Comparison of ENCODE assay signal across 7 cellular contexts in the genomic region with DNA sequence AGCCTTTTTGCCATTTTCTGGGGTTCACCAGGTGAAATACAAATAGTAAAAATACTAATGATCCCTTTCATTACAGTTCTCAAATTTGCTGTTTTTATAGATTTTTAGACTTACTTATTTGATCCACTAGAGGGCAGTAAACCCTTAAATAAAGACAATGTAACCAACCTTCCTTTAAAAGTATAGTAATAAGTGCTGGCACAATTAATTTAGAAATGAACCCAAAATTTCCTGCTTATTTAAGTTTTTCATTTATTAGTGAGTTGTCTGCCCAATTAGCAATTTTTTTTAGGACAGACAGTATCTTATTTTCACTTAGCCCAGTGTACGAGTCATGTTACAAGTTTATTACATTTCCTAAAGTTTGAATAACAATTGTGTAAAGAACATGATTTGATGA. TPM values are rescaled to one million over a fixed set of nuclear protein-coding genes. Genes with fewer than 3 reads are reported as not detected.
DNase-seq lines count a peak whose midpoint lies in the region; ATAC-seq, FAIRE-seq and TF ChIP-seq lines count a peak whose summit lies in the region.

No MANE protein-coding gene starts in this region.

- TF ChIP-seq RAD21 in GM12878 (IDR thresholded peaks at IDR 0.05; ENCODE audit: insufficient read depth, low read depth, low read length) = peak; percentile 66

- BruUV-seq in GM12878 (replicated peaks; lab: Mats Ljungman, UMichigan) = no TSS peak

- no peak for FAIRE-seq in GM12878 (lab: Jason Lieb, UNC)

- H3K18ac ChIP-seq in mesenchymal stem cell (ENCODE audit: low read depth in 1 of 2, low read length in 2 of 2) = no peak overlapping the region

- H3K36me3 ChIP-seq in GM12878 (ENCODE audit: control insufficient read depth in 2 of 2, insufficient read depth in 2 of 2, low read length in 1 of 2) = no peaks in the 10 kb centered on the region
- no peaks in the 10 kb centered on the region for H3K36me3 ChIP-seq in mesenchymal stem cell (ENCODE audit: control insufficient read depth in 1 of 2, insufficient read depth in 2 of 2, low read depth in 1 of 2, low read length in 2 of 2)
- no peaks in the 10 kb centered on the region for H3K36me3 ChIP-seq in H7 (replicated peaks; ENCODE audit: control insufficient read depth, insufficient read depth, low read length)

- no peak for DNase-seq in GM12865 (ENCODE audit: low read depth)
- DNase-seq in NCI-H2029 (lab: John Stamatoyannopoulos, UW) = peak; percentile 31
- no peak for DNase-seq in GM12878 (ENCODE audit: low read depth, low spot score)
- peak; percentile 52 for DNase-seq in mesenchymal stem cell
- no peak for DNase-seq in stimulated activated CD4-positive, alpha-beta T cell treated with anti-CD3 and anti-CD28 coated beads, Interleukin-4, amount 100 ng/mL, for 24 hours
- DNase-seq in HuH-7.5 (ENCODE audit: low spot score) = no peak
- no peak for DNase-seq in H7

- peaks cover 15% of the 10 kb centered on the region; the same call in 1 of the 2 replicates for H3K4me1 ChIP-seq in GM12878 (ENCODE audit: control insufficient read depth, insufficient read depth, low read length)
- no peaks in the 10 kb centered on the region for H3K4me1 ChIP-seq in mesenchymal stem cell (ENCODE audit: control insufficient read depth, insufficient read depth, low read depth, low read length)

- no peak for TF ChIP-seq EP300 in GM12878 (IDR thresholded peaks at IDR 0.05; ENCODE audit: borderline replicate concordance in 1 of 2, control insufficient read depth in 1 of 2, low read depth in 2 of 2, low read length in 2 of 2)

- H3K4me2 ChIP-seq in GM12878 (ENCODE audit: control insufficient read depth, insufficient read depth) (peak overlapping the region; percentile 46; the same call in 1 of the 2 replicates), mesenchymal stem cell (ENCODE audit: low read length, poor library complexity, severe bottlenecking) (no peak overlapping the region)

- no peak overlapping the region for H2AFZ ChIP-seq in GM12878 (ENCODE audit: control insufficient read depth, low read depth, low read length)
- no peak overlapping the region for H2AFZ ChIP-seq in mesenchymal stem cell (ENCODE audit: low read depth, low read length)

- no peak overlapping the region for H2BK15ac ChIP-seq in mesenchymal stem cell (ENCODE audit: low read depth, poor library complexity, severe bottlenecking)

- H3K4me3 ChIP-seq in GM12865 (ENCODE audit: low read depth, low read length) (no peak overlapping the region), GM12878 (no peak overlapping the region), mesenchymal stem cell (ENCODE audit: insufficient read depth in 1 of 2, low read depth in 1 of 2, low read length in 2 of 2) (peak overlapping the region in 1 of 2 experiments; percentile 48), H7 (ENCODE audit: insufficient read depth, low read depth, low read length) (no peak overlapping the region)

- no peak overlapping the region for H2BK5ac ChIP-seq in mesenchymal stem cell (ENCODE audit: low read depth, low read length, poor library complexity, severe bottlenecking)

- TF ChIP-seq POLR2A in GM12878 (IDR thresholded peaks at IDR 0.05; ENCODE audit: low read depth, low read length) = no peak

- no peak overlapping the region for H3K4ac ChIP-seq in mesenchymal stem cell (ENCODE audit: low read depth in 1 of 2, low read length in 2 of 2)

- H2BK12ac ChIP-seq in mesenchymal stem cell (ENCODE audit: low read length in 2 of 2) = no peak overlapping the region

- H3K9me3 ChIP-seq in GM12878 (replicated peaks; ENCODE audit: control insufficient read depth, insufficient read depth, low read length) (no peaks in the 10 kb centered on the region; the same call in 2 of the 3 replicates), mesenchymal stem cell (ENCODE audit: control insufficient read depth, low read length) (peaks cover under 1% of the 10 kb centered on the region)

- no peak overlapping the region for H4K8ac ChIP-seq in mesenchymal stem cell (ENCODE audit: low read length)

- peak overlapping the region; percentile 49; the same call in 1 of the 2 replicates for H3K27ac ChIP-seq in GM12878 (ENCODE audit: control insufficient read depth, insufficient read depth)
- no peak overlapping the region for H3K27ac ChIP-seq in mesenchymal stem cell (ENCODE audit: low read length, poor library complexity, severe bottlenecking)

- POLR2A ChIA-PET in GM12878 (lab: Charles Lee) = no interaction called here

- intact Hi-C loops in GM12878 (cut with micrococcal nuclease; ENCODE audit: unreplicated experiment) = loop anchor here (1.0 to 5.0 kb wide), 4 partner anchors 21 to 916 kb away; no protein-coding TSS in a partner anchor

- no peaks in the 10 kb centered on the region for H3K27me3 ChIP-seq in GM12878 (replicated peaks in 1 of 2; ENCODE audit: control insufficient read depth in 2 of 2, insufficient read depth in 2 of 2, low read length in 1 of 2)
- no peaks in the 10 kb centered on the region for H3K27me3 ChIP-seq in mesenchymal stem cell (ENCODE audit: control insufficient read depth in 1 of 2, insufficient read depth in 1 of 2, low read length in 2 of 2)
- no peaks in the 10 kb centered on the region for H3K27me3 ChIP-seq in H7 (ENCODE audit: control insufficient read depth, insufficient read depth, low read length)

- CTCF ChIA-PET in GM12878 (lab: Yijun Ruan, JAX) = interaction anchor here (0.9 to 8.7 kb wide), 12 partner anchors 13 to 910 kb away, joined by 3 to 87 read pairs (median 10); no protein-coding TSS in a partner anchor

- SMC1A ChIA-PET in GM12878 (lab: Charles Lee; ENCODE audit: uncharacterized antibody, unreplicated experiment) = interaction anchor here (0.9 to 5.3 kb wide), 9 partner anchors 10 to 343 kb away, joined by 3 to 56 read pairs (median 5); no protein-coding TSS in a partner anchor

- TF ChIP-seq CTCF in GM12865 (IDR thresholded peaks at IDR 0.05; ENCODE audit: insufficient read depth, low read depth, low read length, missing control alignments) = peak; percentile 25
- TF ChIP-seq CTCF in GM12878 (IDR thresholded peaks at IDR 0.05 in 2 of 3, conservative IDR thresholded peaks at IDR 0.05 in 1 of 3; ENCODE audit: control insufficient read depth in 2 of 3, extremely low read depth in 1 of 3, insufficient read depth in 1 of 3, low read depth in 3 of 3, low read length in 3 of 3) = peak in 1 of 3 experiments; percentile 32; a peak in 2 of 6 replicates

- H4K20me1 ChIP-seq in GM12878 (ENCODE audit: control insufficient read depth, insufficient read depth) = no peaks in the 10 kb centered on the region

- H3K9ac ChIP-seq in GM12878 (ENCODE audit: control insufficient read depth, insufficient read depth, low read length) = no peak overlapping the region
- H3K9ac ChIP-seq in mesenchymal stem cell (ENCODE audit: low read length) = peak overlapping the region; percentile 82

- H2AK5ac ChIP-seq in mesenchymal stem cell (ENCODE audit: low read length, severe bottlenecking) = no peak overlapping the region

- H2BK120ac ChIP-seq in mesenchymal stem cell (ENCODE audit: low read depth, low read length) = no peak overlapping the region

- H3K79me2 ChIP-seq in GM12878 (ENCODE audit: control insufficient read depth, insufficient read depth, low read length) = peaks cover 41% of the 10 kb centered on the region

- H3K14ac ChIP-seq in mesenchymal stem cell (ENCODE audit: low read length in 2 of 2) = no peak overlapping the region

- ATAC-seq in GM12878 = no peak

- H3K23ac ChIP-seq in mesenchymal stem cell (ENCODE audit: low read length in 2 of 2) = no peak overlapping the region

- H4K91ac ChIP-seq in mesenchymal stem cell (ENCODE audit: low read length) = no peak overlapping the region

- RAD21 ChIA-PET in GM12878 (lab: Charles Lee; ENCODE audit: unreplicated experiment) = interaction anchor here (1.0 to 3.4 kb wide), 11 partner anchors 14 to 352 kb away, joined by 3 to 20 read pairs (median 7); no protein-coding TSS in a partner anchor

- H3K79me1 ChIP-seq in mesenchymal stem cell (replicated peaks; ENCODE audit: low read length, poor library complexity, severe bottlenecking) = peaks cover 14% of the 10 kb centered on the region

- in situ Hi-C loops in GM12878 (cut with MboI) = loop anchor here (10.0 kb wide), 2 partner anchors 169 to 379 kb away; a partner anchor contains a TSS

- 96% methylated on average over 1 of the region's 1 CpG for WGBS in GM12878 (ENCODE audit: insufficient coverage, insufficient replicate concordance, low lambda C conversion rate, missing lambda C conversion rate)
- no CpG with 5 or more reads among the region's 1 CpG for WGBS in mesenchymal stem cell

RNA-seq across cellular contexts. Expression of a gene that starts 4.7 kb away (rescaled TPM):
- 6.3 and 6.5 TPM in 2 replicates for total RNA-seq in GM12878 (2013; cell fraction: nucleolus; rRNA removed)
- total RNA-seq in GM12878 (2014; rRNA removed) = 12.3 and 13.9 TPM in 2 replicates
- total RNA-seq in GM12878 (2014; rRNA removed; fragmentation: Illumina TruSeq; extraction: Trizol) = 13.1 and 13.6 TPM in 2 replicates
- total RNA-seq in GM12878 (2021) = 10.3 and 14.2 TPM in 2 replicates
- 1.8 TPM for polyA plus RNA-seq in GM12878 (2011; ENCODE audit: low read depth)
- polyA plus RNA-seq in GM12878 (2011; rRNA removed) = 14.7 and 19.6 TPM in 2 replicates
- polyA plus RNA-seq in GM12878 (2011; cell fraction: cytosol; rRNA removed) = 7.5 and 8.4 TPM in 2 replicates
- 6.2 and 6.7 TPM in 2 replicates for polyA plus RNA-seq in GM12878 (2011; cell fraction: nucleus; rRNA removed)
- polyA plus RNA-seq in GM12878 (2012) = 2.3 and 3.4 TPM in 2 replicates
- polyA plus RNA-seq in GM12878 (2014; fragmentation: Illumina TruSeq; extraction: Trizol) = 15.4 and 20.6 TPM in 2 replicates
- 1 to 10 TPM; 6.9 to 7.0 TPM for polyA plus RNA-seq in GM12878 (2014; fragmentation: Nextera tagmentation; extraction: Ambion mirVana)
- polyA plus RNA-seq in GM12878 (2014; rRNA removed) = 7.2 and 8.8 TPM in 2 replicates
- polyA plus RNA-seq in GM12878 (2016; fragmentation: Nextera tagmentation; extraction: Ambion mirVana) = 10 to 100 TPM; 22.6 to 27.8 TPM
- 10.8 and 14.1 TPM in 2 replicates for polyA minus RNA-seq in GM12878 (2011; rRNA and poly(A)+ RNA removed)
- polyA minus RNA-seq in GM12878 (2011; cell fraction: cytosol; rRNA and poly(A)+ RNA removed) = 4.0 and 4.9 TPM in 2 replicates
- polyA minus RNA-seq in GM12878 (2011; cell fraction: nucleus; rRNA and poly(A)+ RNA removed) = 3.4 and 6.8 TPM in 2 replicates
- polyA plus RNA-seq in mesenchymal stem cell (2013, experiment 1 of 2) = 1.3 TPM
- 1.2 TPM for polyA plus RNA-seq in mesenchymal stem cell (2013, experiment 2 of 2)
- total RNA-seq in H7 (2014; rRNA removed; shearing (Covaris generic)) = 29.4 and 37.3 TPM in 2 replicates

RNA-seq across cellular contexts. Expression of a gene that starts 6.0 kb away (rescaled TPM):
- total RNA-seq in GM12878 (2013; cell fraction: nucleolus; rRNA removed) = 32.3 and 37.1 TPM in 2 replicates
- 16.1 and 18.3 TPM in 2 replicates for total RNA-seq in GM12878 (2014; rRNA removed)
- 19.4 and 20.2 TPM in 2 replicates for total RNA-seq in GM12878 (2014; rRNA removed; fragmentation: Illumina TruSeq; extraction: Trizol)
- total RNA-seq in GM12878 (2021) = 20.6 and 21.5 TPM in 2 replicates
- 16.8 TPM for polyA plus RNA-seq in GM12878 (2011; ENCODE audit: low read depth)
- polyA plus RNA-seq in GM12878 (2011; rRNA removed) = 43.6 and 55.5 TPM in 2 replicates
- 23.9 and 33.0 TPM in 2 replicates for polyA plus RNA-seq in GM12878 (2011; cell fraction: cytosol; rRNA removed)
- 12.0 and 17.6 TPM in 2 replicates for polyA plus RNA-seq in GM12878 (2011; cell fraction: nucleus; rRNA removed)
- polyA plus RNA-seq in GM12878 (2012) = 18.7 and 20.6 TPM in 2 replicates
- polyA plus RNA-seq in GM12878 (2014; fragmentation: Illumina TruSeq; extraction: Trizol) = 26.9 and 30.4 TPM in 2 replicates
- polyA plus RNA-seq in GM12878 (2014; fragmentation: Nextera tagmentation; extraction: Ambion mirVana) = 10 to 100 TPM; 21.5 to 25.3 TPM
- polyA plus RNA-seq in GM12878 (2014; rRNA removed) = 14.2 and 15.4 TPM in 2 replicates
- 10 to 100 TPM; 14.9 to 15.4 TPM for polyA plus RNA-seq in GM12878 (2016; fragmentation: Nextera tagmentation; extraction: Ambion mirVana)
- 30.4 and 38.0 TPM in 2 replicates for polyA minus RNA-seq in GM12878 (2011; rRNA and poly(A)+ RNA removed)
- 14.4 and 14.9 TPM in 2 replicates for polyA minus RNA-seq in GM12878 (2011; cell fraction: cytosol; rRNA and poly(A)+ RNA removed)
- 8.8 and 12.3 TPM in 2 replicates for polyA minus RNA-seq in GM12878 (2011; cell fraction: nucleus; rRNA and poly(A)+ RNA removed)
- polyA plus RNA-seq in mesenchymal stem cell (2013, experiment 1 of 2) = 68.1 TPM
- polyA plus RNA-seq in mesenchymal stem cell (2013, experiment 2 of 2) = 71.3 TPM
- total RNA-seq in H7 (2014; rRNA removed; shearing (Covaris generic)) = 46.4 and 49.9 TPM in 2 replicates

Comparison
In these comparisons a context has a peak if more than half of its experiments do, and no peak if none do; other contexts are left out.
1. DNase-seq: peak in NCI-H2029 (single experiment) and mesenchymal stem cell (single experiment); none in GM12865 (single experiment), GM12878 (single experiment), stimulated activated CD4-positive, alpha-beta T cell treated with anti-CD3 and anti-CD28 coated beads, Interleukin-4, amount 100 ng/mL, for 24 hours (single experiment), HuH-7.5 (single experiment) and H7 (single experiment).